11 cellular contexts compared by ENCODE assay signal in the genomic region with DNA sequence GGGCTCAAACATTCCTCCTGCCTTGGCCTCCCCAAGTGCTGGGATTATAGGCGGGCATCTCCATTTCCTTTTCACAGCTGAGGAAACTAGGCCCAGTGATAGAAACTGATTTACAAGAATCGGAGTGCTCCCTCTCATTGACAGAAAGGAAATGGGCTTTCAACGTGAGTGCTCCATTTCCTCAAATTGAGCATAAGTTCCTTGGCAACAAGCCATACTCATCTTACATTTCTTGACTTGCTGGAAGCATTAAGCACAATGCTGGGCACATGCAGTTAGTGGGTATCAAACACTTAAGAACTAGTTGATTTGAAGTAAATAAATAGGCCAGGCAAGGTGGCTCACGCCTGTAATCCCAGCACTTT. TPM values are rescaled to one million over a fixed set of nuclear protein-coding genes. Genes with fewer than 3 reads are reported as not detected.
DNase-seq lines count a peak whose midpoint lies in the region; ATAC-seq and TF ChIP-seq lines count a peak whose summit lies in the region.
"Had no signal": no experiment of that assay in that cellular context is flagged by ENCODE, and none has a peak within 500 bp of the region (broad histone marks: within the 10 kb centered on the region; RNA-seq: fewer than 3 reads in every experiment).

No MANE protein-coding gene starts in this region.

- no peak overlapping the region for H3K4me3 Mint-ChIP-seq in Caco-2 (ENCODE audit: unreplicated experiment)
- H3K4me3 Mint-ChIP-seq in activated T-cell treated with anti-CD3 and anti-CD28 coated beads, Interleukin-2, amount 50 U/mL, for 24 hours = no peak overlapping the region
- H3K4me3 Mint-ChIP-seq: activated naive CD8-positive, alpha-beta T cell had no signal

- TF ChIP-seq CTCF in Caco-2 (IDR thresholded peaks at IDR 0.05; ENCODE audit: insufficient read depth in 1 of 2, low read depth in 1 of 2, low read length in 1 of 2, severe bottlenecking in 1 of 2, unreplicated experiment in 1 of 2) = no peak
- no peak for TF ChIP-seq CTCF in sigmoid colon (IDR thresholded peaks at IDR 0.05)

- peaks cover 18% of the 10 kb centered on the region for H3K4me1 Mint-ChIP-seq in Caco-2 (ENCODE audit: low read depth, unreplicated experiment)
- peaks cover 4% of the 10 kb centered on the region for H3K4me1 Mint-ChIP-seq in activated T-cell treated with anti-CD3 and anti-CD28 coated beads, Interleukin-2, amount 50 U/mL, for 24 hours (ENCODE audit: low read depth)

- H3K27me3 ChIP-seq in Caco-2 (replicated peaks; ENCODE audit: control insufficient read depth, insufficient read depth, low read length) = no peaks in the 10 kb centered on the region
- H3K27me3 ChIP-seq in esophagus (ENCODE audit: control insufficient read depth in 1 of 2, insufficient read depth in 2 of 2, low read length in 2 of 2) = no peaks in the 10 kb centered on the region
- H3K27me3 ChIP-seq in sigmoid colon = no peaks in the 10 kb centered on the region

- DNase-seq in Caco-2 (no peak), NCI-H69 (lab: John Stamatoyannopoulos, UW) (peak; percentile 62), sigmoid colon (no peak), AG08395 (ENCODE audit: low spot score) (no peak)
- no peak for DNase-seq in activated CD8-positive, alpha-beta memory T cell treated with anti-CD3 and anti-CD28 coated beads, Interleukin-2, amount 50 U/mL, for 48 hours
- DNase-seq in activated T-cell treated with anti-CD3 and anti-CD28 coated beads, Interleukin-2, amount 50 U/mL, for 24 hours = no peak
- DNase-seq: activated CD4-positive, alpha-beta T cell treated with anti-CD3 and anti-CD28 coated beads for 4 hours; NCI-H187 had no signal

- CTCF ChIA-PET in Caco-2 (lab: Charles Lee) = interaction anchor here (2.9 kb wide), 1 partner anchor 150 kb away, joined by 7 read pairs; no protein-coding TSS in a partner anchor

- intact Hi-C loops in Caco-2 (cut with micrococcal nuclease; ENCODE audit: unreplicated experiment) (no loop called here), sigmoid colon (cut with DNase I) (no loop called here)

- H3K27me3 Mint-ChIP-seq in Caco-2 (ENCODE audit: insufficient read depth, unreplicated experiment) = no peaks in the 10 kb centered on the region
- no peaks in the 10 kb centered on the region for H3K27me3 Mint-ChIP-seq in activated T-cell treated with anti-CD3 and anti-CD28 coated beads, Interleukin-2, amount 50 U/mL, for 24 hours
- H3K27me3 Mint-ChIP-seq: activated naive CD8-positive, alpha-beta T cell had no signal

- H3K4me3 ChIP-seq in Caco-2 (ENCODE audit: low read depth, low read length) (no peak overlapping the region), esophagus (ENCODE audit: low read depth in 1 of 2, low read length in 2 of 2) (peak overlapping the region in 1 of 2 donors; percentile 14), sigmoid colon (no peak overlapping the region)

- no peak for ATAC-seq in HG03469 (IDR thresholded peaks at IDR 0.05; ENCODE audit: unreplicated experiment)

- 70 to 74% methylated on average over 4 of the region's 4 CpGs for WGBS in esophagus, 2 donors
- WGBS in sigmoid colon, 2 donors = 71 to 76% methylated on average over 4 of the region's 4 CpGs

- TF ChIP-seq POLR2A in sigmoid colon (IDR thresholded peaks at IDR 0.05) = no peak

- H3K36me3 Mint-ChIP-seq in Caco-2 (ENCODE audit: insufficient read depth, unreplicated experiment) = no peaks in the 10 kb centered on the region
- H3K36me3 Mint-ChIP-seq in activated T-cell treated with anti-CD3 and anti-CD28 coated beads, Interleukin-2, amount 50 U/mL, for 24 hours (ENCODE audit: low read depth) = no peaks in the 10 kb centered on the region
- H3K36me3 Mint-ChIP-seq: activated naive CD8-positive, alpha-beta T cell had no signal

- H3K36me3 ChIP-seq in Caco-2 (ENCODE audit: control insufficient read depth, insufficient read depth, low read length) (no peaks in the 10 kb centered on the region), esophagus (ENCODE audit: control insufficient read depth in 2 of 2, insufficient read depth in 2 of 2, low read length in 1 of 2) (no peaks in the 10 kb centered on the region), sigmoid colon (no peaks in the 10 kb centered on the region)

- no TSS peak for BruUV-seq in Caco-2 (replicated peaks; lab: Mats Ljungman, UMichigan)

- peaks cover 22% of the 10 kb centered on the region for H3K4me1 ChIP-seq in Caco-2
- H3K4me1 ChIP-seq in esophagus (ENCODE audit: control insufficient read depth in 2 of 2, insufficient read depth in 2 of 2, low read length in 1 of 2) = peaks cover 4 to 24% of the 10 kb centered on the region in 2 donors
- peaks cover 0 to 15% (median 13%) of the 10 kb centered on the region in 4 donors for H3K4me1 ChIP-seq in sigmoid colon

- peak overlapping the region; percentile 95 to 98 for H3K27ac ChIP-seq in esophagus (ENCODE audit: low read depth in 2 of 2, low read length in 1 of 2)
- peak overlapping the region; percentile 76 to 90 (median 86) for H3K27ac ChIP-seq in sigmoid colon

- TF ChIP-seq EP300 in sigmoid colon (IDR thresholded peaks at IDR 0.05) = no peak

- H3K9me3 ChIP-seq in Caco-2 = no peaks in the 10 kb centered on the region
- no peaks in the 10 kb centered on the region for H3K9me3 ChIP-seq in esophagus (ENCODE audit: control insufficient read depth in 2 of 2, insufficient read depth in 1 of 2, low read depth in 1 of 2, low read length in 1 of 2)
- H3K9me3 ChIP-seq in sigmoid colon = no peaks in the 10 kb centered on the region

- H3K9me3 Mint-ChIP-seq in Caco-2 (ENCODE audit: unreplicated experiment) = no peaks in the 10 kb centered on the region
- H3K9me3 Mint-ChIP-seq in activated T-cell treated with anti-CD3 and anti-CD28 coated beads, Interleukin-2, amount 50 U/mL, for 24 hours = no peaks in the 10 kb centered on the region

- POLR2A ChIA-PET in Caco-2 (lab: Charles Lee) = interaction anchor here (0.6 to 1.0 kb wide), 2 partner anchors 42 to 758 kb away, joined by 3 to 10 read pairs; no protein-coding TSS in a partner anchor

- H3K27ac Mint-ChIP-seq in Caco-2 (ENCODE audit: unreplicated experiment) = peak overlapping the region; percentile 95
- H3K27ac Mint-ChIP-seq in activated T-cell treated with anti-CD3 and anti-CD28 coated beads, Interleukin-2, amount 50 U/mL, for 24 hours = no peak overlapping the region
- H3K27ac Mint-ChIP-seq: activated naive CD8-positive, alpha-beta T cell had no signal

RNA-seq across cellular contexts. Expression of a gene that starts 54.7 kb away (rescaled TPM):
- not detected in 2 replicates for total RNA-seq in Caco-2 (2022)
- 1 to 10 TPM; 4.1 to 4.3 TPM for polyA plus RNA-seq in esophagus
- 10 to 100 TPM; 17.1 to 39.3 (median 21.9) TPM for total RNA-seq in sigmoid colon
- 10 to 100 TPM in 1 of 3 donors, 1 to 10 TPM in 2; 3.7 to 40.8 (median 9.0) TPM for polyA plus RNA-seq in sigmoid colon

Comparison
In these comparisons a context has a peak if more than half of its experiments do, and no peak if none do; other contexts are left out.
1. RNA of a gene that starts 54.7 kb away (total RNA-seq): 17.1 to 39.3 TPM in sigmoid colon; not detected in Caco-2; every median in the first group is over 10 times any median in the second.